13 cellular contexts compared by ENCODE assay signal in the genomic region with DNA sequence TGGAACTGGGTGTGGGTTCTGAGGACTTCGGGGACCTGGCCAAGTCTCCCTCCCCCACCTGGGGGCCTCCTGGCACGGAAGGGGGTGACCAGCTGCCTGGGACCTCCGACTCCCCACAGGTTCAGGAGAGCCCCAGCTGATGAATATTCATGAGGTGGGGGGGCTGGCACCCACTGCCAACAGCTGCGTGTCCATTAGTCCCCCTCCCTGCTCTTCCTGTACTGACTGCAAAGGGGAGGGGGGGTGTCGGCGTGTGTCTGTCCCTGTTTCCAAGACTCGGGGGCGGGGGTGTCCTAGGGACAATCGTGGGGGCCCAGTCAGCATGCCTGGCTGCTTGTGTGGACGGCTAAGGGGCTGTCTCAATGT. TPM values are rescaled to one million over a fixed set of nuclear protein-coding genes. Genes with fewer than 3 reads are reported as not detected.
DNase-seq lines count a peak whose midpoint lies in the region; ATAC-seq and TF ChIP-seq lines count a peak whose summit lies in the region.
"Had no signal": no experiment of that assay in that cellular context is flagged by ENCODE, and none has a peak within 500 bp of the region (broad histone marks: within the 10 kb centered on the region; RNA-seq: fewer than 3 reads in every experiment).

No MANE protein-coding gene starts in this region.

- DNase-seq in DMS 273 (lab: John Stamatoyannopoulos, UW; ENCODE audit: unreplicated experiment), result peak; percentile 59
- no peak for DNase-seq in DMS 273 treated with DMSO at 0.1 percent for 48 hours (lab: John Stamatoyannopoulos, UW)
- DNase-seq in stomach, result no peak
- DNase-seq in NCI-H1694 treated with DMSO at 0.1 percent for 48 hours (lab: John Stamatoyannopoulos, UW), result no peak
- no peak for DNase-seq in HFFc6
- DNase-seq: amniotic stem cell, NCI-H1694 had no signal

- TF ChIP-seq EP300 in stomach (IDR thresholded peaks at IDR 0.05), result no peak

- ATAC-seq in HG02973 (IDR thresholded peaks at IDR 0.05; ENCODE audit: unreplicated experiment), result no peak

- no peaks in the 10 kb centered on the region for H3K27me3 Mint-ChIP-seq in HFFc6 (ENCODE audit: insufficient read depth)

- H3K4me3 ChIP-seq in stomach, result no peak overlapping the region
- H3K4me3 ChIP-seq: lung, SK-N-MC had no signal

- H3K27ac ChIP-seq in VCaP (peak overlapping the region; percentile 34), layer of hippocampus (ENCODE audit: low read depth, low read length) (peak overlapping the region; percentile 95), stomach (peak overlapping the region; percentile 18 to 71 (median 59))
- H3K27ac ChIP-seq: SK-N-MC had no signal

- H3K27me3 ChIP-seq in layer of hippocampus (ENCODE audit: control insufficient read depth, insufficient read depth, low read length) (no peaks in the 10 kb centered on the region), stomach (no peaks in the 10 kb centered on the region)

- no peaks in the 10 kb centered on the region for H3K9me3 ChIP-seq in stomach

- TF ChIP-seq CTCF in VCaP (conservative IDR thresholded peaks at IDR 0.05) (no peak), stomach (IDR thresholded peaks at IDR 0.05) (no peak), HFFc6 (IDR thresholded peaks at IDR 0.05) (no peak)

- peaks cover 8% of the 10 kb centered on the region for H3K4me1 Mint-ChIP-seq in HFFc6 (ENCODE audit: low read depth)

- WGBS in stomach, 5 donors, result 21 to 29% (median 27%) methylated on average over 7 to 10 of the region's 10 CpGs

- H3K4me3 Mint-ChIP-seq in HFFc6, result no peak overlapping the region

- H3K36me3 ChIP-seq in stomach, result no peaks in the 10 kb centered on the region

- H3K36me3 Mint-ChIP-seq in HFFc6 (ENCODE audit: low read depth), result no peaks in the 10 kb centered on the region

- H3K9me3 Mint-ChIP-seq in HFFc6, result no peaks in the 10 kb centered on the region

- intact Hi-C loops in stomach (cut with DNase I; ENCODE audit: low total_unique reads), result loop anchor here (5.0 kb wide), 2 partner anchors 63 to 78 kb away; no protein-coding TSS in a partner anchor

- H3K27ac Mint-ChIP-seq in HFFc6, result no peak overlapping the region
- H3K27ac Mint-ChIP-seq: progenitor cell of endocrine pancreas had no signal

- peaks cover 7 to 35% (median 28%) of the 10 kb centered on the region in 4 donors for H3K4me1 ChIP-seq in stomach

- TF ChIP-seq POLR2A in stomach (IDR thresholded peaks at IDR 0.05), result no peak

RNA-seq across cellular contexts. Expression of gene NFIX, which starts 10.6 kb away (rescaled TPM):
- total RNA-seq in stomach, result 100 to 1,000 TPM in 1 of 5 donors, 10 to 100 TPM in 4; 14.0 to 183 (median 63.3) TPM
- 10 to 100 TPM; 11.5 to 45.0 (median 30.2) TPM for polyA plus RNA-seq in stomach
- 100 to 1,000 TPM; 129 to 161 (median 142) TPM for total RNA-seq in HFFc6 (2021; fragmentation: NEBNext Ultra II Directional; extraction: Animal tissue kit (Norgen Biotek cat#: 25700))

RNA-seq across cellular contexts. Expression of gene DAND5, which starts 15.3 kb away (rescaled TPM):
- under 1 TPM in 1 of 5 donors, not detected in 4; 0.58 TPM for total RNA-seq in stomach
- under 1 TPM in 2 of 3 donors, not detected in 1; 0.12 to 0.13 TPM for polyA plus RNA-seq in stomach
- total RNA-seq in HFFc6 (2021; fragmentation: NEBNext Ultra II Directional; extraction: Animal tissue kit (Norgen Biotek cat#: 25700)), result not detected
- total RNA-seq: progenitor cell of endocrine pancreas had no signal

RNA-seq across cellular contexts. Expression of gene GADD45GIP1, which starts 27.6 kb away (rescaled TPM):
- total RNA-seq in stomach, result 10 to 100 TPM in 4 of 5 donors, 1 to 10 TPM in 1; 1.8 to 93.3 (median 25.9) TPM
- 10 to 100 TPM; 59.0 to 75.4 (median 61.8) TPM for polyA plus RNA-seq in stomach
- 10 to 100 TPM; 34.3 to 54.3 (median 46.9) TPM for total RNA-seq in HFFc6 (2021; fragmentation: NEBNext Ultra II Directional; extraction: Animal tissue kit (Norgen Biotek cat#: 25700))

RNA-seq across cellular contexts. Expression of gene RAD23A, which starts 39.0 kb away (rescaled TPM):
- total RNA-seq in stomach, result 100 to 1,000 TPM in 3 of 5 donors, 10 to 100 TPM in 2; 44.1 to 144 (median 103) TPM
- polyA plus RNA-seq in stomach, result 100 to 1,000 TPM; 101 to 141 (median 106) TPM
- 100 to 1,000 TPM; 108 to 140 (median 129) TPM for total RNA-seq in HFFc6 (2021; fragmentation: NEBNext Ultra II Directional; extraction: Animal tissue kit (Norgen Biotek cat#: 25700))

RNA-seq across cellular contexts. Expression of gene CALR, which starts 46.3 kb away (rescaled TPM):
- total RNA-seq in stomach, result 100 to 1,000 TPM; 337 to 947 (median 504) TPM
- 100 to 1,000 TPM in 2 of 3 donors, 10 to 100 TPM in 1; 71.2 to 236 (median 158) TPM for polyA plus RNA-seq in stomach
- 1,000 to 10,000 TPM; 1,716 to 2,461 (median 2,371) TPM for total RNA-seq in HFFc6 (2021; fragmentation: NEBNext Ultra II Directional; extraction: Animal tissue kit (Norgen Biotek cat#: 25700))

Comparison
In these comparisons a context has a peak if more than half of its experiments do, and no peak if none do; other contexts are left out.
1. H3K27ac ChIP-seq: peak in every context shown above with its lines; median percentile 95 in layer of hippocampus; 59 in stomach; 34 in VCaP.